13 cellular contexts compared by ENCODE assay signal in the genomic region with DNA sequence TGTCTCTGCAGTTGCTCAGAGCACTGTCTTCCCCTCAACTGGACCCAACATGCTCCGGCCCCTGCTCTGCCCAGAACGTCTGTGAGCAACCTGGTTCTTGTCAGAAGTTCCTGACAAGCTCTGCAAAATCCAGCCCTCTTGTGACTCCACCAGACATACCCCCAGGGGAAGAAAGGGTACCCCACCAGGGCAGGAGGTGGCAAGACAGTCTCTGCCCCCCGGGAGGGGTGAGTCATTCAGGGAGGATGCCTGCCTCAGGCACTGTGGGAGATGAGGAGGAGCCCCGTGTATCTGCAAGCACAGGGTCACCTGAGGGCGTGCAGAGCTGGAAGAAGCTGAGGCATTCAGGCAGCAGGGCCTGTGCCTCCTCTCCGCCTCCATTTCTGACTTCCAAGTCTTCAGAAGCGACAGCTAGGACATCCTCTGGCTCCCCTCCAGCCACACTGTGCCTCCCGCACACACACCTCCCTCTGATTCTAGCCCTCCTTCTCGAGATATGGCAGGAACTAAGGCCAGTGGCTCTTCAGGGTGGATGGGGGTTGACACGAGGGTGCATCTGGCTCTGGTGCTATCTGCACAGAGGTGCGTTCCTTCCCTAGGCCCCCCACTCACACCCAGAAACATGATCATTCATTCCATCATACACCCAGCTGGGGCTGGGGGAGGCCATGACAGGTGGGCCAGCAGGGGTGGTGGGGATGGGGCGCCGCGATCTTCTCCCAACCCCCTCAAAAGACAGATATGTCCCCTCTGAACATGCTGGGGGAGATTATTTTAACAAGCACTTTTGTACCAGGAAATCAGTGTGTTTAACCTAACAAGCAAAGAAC.
DNase-seq lines count a peak whose midpoint lies in the region; ATAC-seq and TF ChIP-seq lines count a peak whose summit lies in the region.
"Had no signal": no experiment of that assay in that cellular context is flagged by ENCODE, and none has a peak within 500 bp of the region (broad histone marks: within the 10 kb centered on the region; RNA-seq: fewer than 3 reads in every experiment).

No MANE protein-coding gene starts in this region.

- H3K9me3 ChIP-seq in breast epithelium (no peaks in the 10 kb centered on the region), RWPE2 (ENCODE audit: severe bottlenecking) (no peaks in the 10 kb centered on the region), spleen (no peaks in the 10 kb centered on the region)
- H3K9me3 ChIP-seq: prostate gland, vagina had no signal

- no peaks in the 10 kb centered on the region for H3K27me3 Mint-ChIP-seq in MCF 10A (ENCODE audit: insufficient read depth, unreplicated experiment)
- peaks cover 11% of the 10 kb centered on the region for H3K27me3 Mint-ChIP-seq in type B pancreatic cell

- intact Hi-C loops in MCF 10A (cut with micrococcal nuclease) (loop anchor here (10.0 kb wide), 1 partner anchor 439 kb away; no protein-coding TSS in a partner anchor), breast epithelium (cut with DNase I; ENCODE audit: low total_unique reads) (loop anchor here (10.0 kb wide), 1 partner anchor 219 kb away; the partner anchor contains the start of gene CYP26B1), spleen (cut with DNase I; ENCODE audit: low total_unique reads) (no loop called here)

- no peak overlapping the region for H3K4me3 Mint-ChIP-seq in MCF 10A (ENCODE audit: unreplicated experiment)
- peak overlapping the region; percentile 2 for H3K4me3 Mint-ChIP-seq in type B pancreatic cell

- no peak for TF ChIP-seq POLR2A in breast epithelium (IDR thresholded peaks at IDR 0.05)
- TF ChIP-seq POLR2A in spleen (IDR thresholded peaks at IDR 0.05): no peak

- H3K27ac Mint-ChIP-seq in MCF 10A (ENCODE audit: low read depth, unreplicated experiment) (no peak overlapping the region), type B pancreatic cell (no peak overlapping the region)

- H3K4me1 ChIP-seq in breast epithelium: no peaks in the 10 kb centered on the region
- H3K4me1 ChIP-seq in RWPE2 (ENCODE audit: insufficient read depth, poor library complexity, severe bottlenecking): no peaks in the 10 kb centered on the region
- peaks cover 0 to 13% (median 2%) of the 10 kb centered on the region in 6 donors for H3K4me1 ChIP-seq in spleen
- H3K4me1 ChIP-seq: prostate gland had no signal

- BruUV-seq in MCF 10A (replicated peaks; lab: Mats Ljungman, UMichigan): no TSS peak

- peak; percentile 39; the same call in 2 of the 3 replicates for ATAC-seq in RWPE2 (ENCODE audit: low read depth)
- ATAC-seq in GM18867 (IDR thresholded peaks at IDR 0.05; ENCODE audit: unreplicated experiment): no peak

- no peaks in the 10 kb centered on the region for H3K36me3 ChIP-seq in breast epithelium
- H3K36me3 ChIP-seq in RWPE2 (ENCODE audit: low read depth): no peaks in the 10 kb centered on the region
- H3K36me3 ChIP-seq in spleen: no peaks in the 10 kb centered on the region
- H3K36me3 ChIP-seq: brain microvascular endothelial cell, prostate gland, vagina had no signal

- WGBS in spleen, 5 donors: 81 to 91% (median 87%) methylated on average over 11 to 14 of the region's 14 CpGs

- peak; percentile 38 for DNase-seq in MCF 10A (ENCODE audit: unreplicated experiment)
- DNase-seq in breast epithelium (ENCODE audit: low spot score in 2 of 2): no peak
- DNase-seq in RWPE2 (ENCODE audit: low spot score): no peak
- peak; percentile 94 for DNase-seq in islet precursor cell
- DNase-seq in type B pancreatic cell (ENCODE audit: extremely low spot score, unreplicated experiment): peak; percentile 64
- DNase-seq in spleen: no peak
- no peak for DNase-seq in OCI-M2 (lab: John Stamatoyannopoulos, UW; ENCODE audit: unreplicated experiment)
- DNase-seq: activated CD4-positive, alpha-beta T cell treated with anti-CD3 and anti-CD28 coated beads, Interleukin-2, amount 50 U/mL, for 4 hours; brain microvascular endothelial cell; MM.1S had no signal

- H3K27me3 ChIP-seq in breast epithelium (no peaks in the 10 kb centered on the region), RWPE2 (ENCODE audit: insufficient read depth, poor library complexity, severe bottlenecking) (no peaks in the 10 kb centered on the region), spleen (replicated peaks in 1 of 7) (no peaks in the 10 kb centered on the region)
- H3K27me3 ChIP-seq: brain microvascular endothelial cell, vagina had no signal

- TF ChIP-seq CTCF in MCF 10A (IDR thresholded peaks at IDR 0.05; ENCODE audit: unreplicated experiment): no peak
- no peak for TF ChIP-seq CTCF in breast epithelium (IDR thresholded peaks at IDR 0.05)
- TF ChIP-seq CTCF in RWPE2 (IDR thresholded peaks at IDR 0.05; ENCODE audit: poor library complexity, severe bottlenecking): no peak
- TF ChIP-seq CTCF in type B pancreatic cell (conservative IDR thresholded peaks at IDR 0.05): no peak
- TF ChIP-seq CTCF in spleen (IDR thresholded peaks at IDR 0.05 in 8 of 11, conservative IDR thresholded peaks at IDR 0.05 in 3 of 11): no peak

- no peak overlapping the region for H3K4me3 ChIP-seq in breast epithelium
- no peak overlapping the region for H3K4me3 ChIP-seq in RWPE2 (ENCODE audit: severe bottlenecking)
- no peak overlapping the region for H3K4me3 ChIP-seq in spleen
- H3K4me3 ChIP-seq: prostate gland, vagina had no signal

- CTCF ChIA-PET in MCF 10A (lab: Yijun Ruan, JAX): interaction anchor here (0.6 to 9.3 kb wide), 13 partner anchors 16 to 652 kb away, joined by 3 to 204 read pairs (median 4); partner anchors contain the start of gene CYP26B1

- H3K4me1 Mint-ChIP-seq in MCF 10A (ENCODE audit: insufficient read depth, unreplicated experiment) (no peaks in the 10 kb centered on the region), type B pancreatic cell (ENCODE audit: unreplicated experiment) (peaks cover 14% of the 10 kb centered on the region)

- H3K36me3 Mint-ChIP-seq in MCF 10A (ENCODE audit: insufficient read depth, unreplicated experiment) (no peaks in the 10 kb centered on the region), type B pancreatic cell (no peaks in the 10 kb centered on the region)

- H3K9me3 Mint-ChIP-seq in MCF 10A (ENCODE audit: unreplicated experiment): no peaks in the 10 kb centered on the region
- no peaks in the 10 kb centered on the region for H3K9me3 Mint-ChIP-seq in type B pancreatic cell

- H3K27ac ChIP-seq in breast epithelium (no peak overlapping the region), RWPE2 (ENCODE audit: poor library complexity, severe bottlenecking) (no peak overlapping the region), spleen (no peak overlapping the region)
- H3K27ac ChIP-seq: brain microvascular endothelial cell, prostate gland, vagina had no signal

- POLR2A ChIA-PET in MCF 10A (lab: Yijun Ruan, JAX): interaction anchor here (1.1 kb wide), 1 partner anchor 225 kb away, joined by 3 read pairs; no protein-coding TSS in a partner anchor

Comparison
In these comparisons a context has a peak if more than half of its experiments do, and no peak if none do; other contexts are left out.
1. DNase-seq: peak in MCF 10A (single experiment), islet precursor cell (single experiment) and type B pancreatic cell (single experiment); none in breast epithelium (0 of 2), RWPE2 (single experiment), spleen (single experiment) and OCI-M2 (single experiment).